Comparison of ENCODE assay signal across 1 cellular context in the genomic region with DNA sequence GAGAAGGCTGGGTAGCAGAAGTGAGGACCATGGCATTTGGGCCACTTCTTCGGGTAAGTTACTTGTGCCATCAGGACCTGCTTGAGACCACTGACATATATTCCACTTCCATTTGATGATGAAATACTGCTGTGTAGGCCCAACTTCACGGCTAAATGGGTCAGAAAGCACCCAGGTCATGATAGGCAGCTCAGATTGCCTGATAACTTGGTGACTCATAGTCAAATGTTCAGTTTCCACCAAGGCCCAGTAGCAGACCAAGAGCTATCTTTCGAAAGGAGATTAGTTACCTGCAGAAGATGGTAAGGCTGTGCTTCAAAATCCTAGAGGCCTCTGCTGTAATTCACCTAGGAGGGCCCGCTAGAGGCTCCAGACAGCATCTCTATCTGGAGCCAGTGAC.
TF ChIP-seq lines count a peak whose summit lies in the region.

No MANE protein-coding gene starts in this region.

TF ChIP-seq in K562, 482 proteins besides CTCF, POLR2A, EP300 and RAD21 (continues in another document):
- TF ChIP-seq TEAD1 (CRISPR knock-in tag; IDR thresholded peaks at IDR 0.05), result peak in 1 of 2 experiments; percentile 46; a peak in 1 of 4 replicates
- TF ChIP-seq ZFP36 (IDR thresholded peaks at IDR 0.05; ENCODE audit: low read depth, low read length, partially characterized antibody), result no peak
- TF ChIP-seq, protein P1, sequence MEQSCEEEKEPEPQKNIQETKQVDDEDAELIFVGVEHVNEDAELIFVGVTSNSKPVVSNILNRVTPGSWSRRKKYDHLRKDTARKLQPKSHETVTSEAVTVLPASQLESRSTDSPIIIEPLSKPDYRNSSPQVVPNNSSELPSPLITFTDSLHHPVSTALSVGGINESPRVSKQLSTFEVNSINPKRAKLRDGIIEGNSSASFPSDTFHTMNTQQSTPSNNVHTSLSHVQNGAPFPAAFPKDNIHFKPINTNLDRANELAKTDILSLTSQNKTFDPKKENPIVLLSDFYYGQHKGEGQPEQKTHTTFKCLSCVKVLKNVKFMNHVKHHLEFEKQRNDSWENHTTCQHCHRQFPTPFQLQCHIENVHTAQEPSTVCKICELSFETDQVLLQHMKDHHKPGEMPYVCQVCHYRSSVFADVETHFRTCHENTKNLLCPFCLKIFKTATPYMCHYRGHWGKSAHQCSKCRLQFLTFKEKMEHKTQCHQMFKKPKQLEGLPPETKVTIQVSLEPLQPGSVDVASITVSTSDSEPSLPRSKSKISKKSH (CRISPR knock-in tag; IDR thresholded peaks at IDR 0.05), result no peak
- TF ChIP-seq, protein P2, sequence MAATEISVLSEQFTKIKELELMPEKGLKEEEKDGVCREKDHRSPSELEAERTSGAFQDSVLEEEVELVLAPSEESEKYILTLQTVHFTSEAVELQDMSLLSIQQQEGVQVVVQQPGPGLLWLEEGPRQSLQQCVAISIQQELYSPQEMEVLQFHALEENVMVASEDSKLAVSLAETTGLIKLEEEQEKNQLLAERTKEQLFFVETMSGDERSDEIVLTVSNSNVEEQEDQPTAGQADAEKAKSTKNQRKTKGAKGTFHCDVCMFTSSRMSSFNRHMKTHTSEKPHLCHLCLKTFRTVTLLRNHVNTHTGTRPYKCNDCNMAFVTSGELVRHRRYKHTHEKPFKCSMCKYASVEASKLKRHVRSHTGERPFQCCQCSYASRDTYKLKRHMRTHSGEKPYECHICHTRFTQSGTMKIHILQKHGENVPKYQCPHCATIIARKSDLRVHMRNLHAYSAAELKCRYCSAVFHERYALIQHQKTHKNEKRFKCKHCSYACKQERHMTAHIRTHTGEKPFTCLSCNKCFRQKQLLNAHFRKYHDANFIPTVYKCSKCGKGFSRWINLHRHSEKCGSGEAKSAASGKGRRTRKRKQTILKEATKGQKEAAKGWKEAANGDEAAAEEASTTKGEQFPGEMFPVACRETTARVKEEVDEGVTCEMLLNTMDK (IDR thresholded peaks at IDR 0.05; ENCODE audit: borderline replicate concordance, insufficient read depth, low read depth, low read length, poor library complexity, severe bottlenecking), result no peak
- no peak for TF ChIP-seq NR2C1 (IDR thresholded peaks at IDR 0.05)
- TF ChIP-seq NR2C1 (tag; IDR thresholded peaks at IDR 0.05), result 0 out of 2 replicates have a peak, but pooled peaks have one; percentile 14
- 0 out of 2 replicates have a peak, but pooled peaks have one; percentile 13 for TF ChIP-seq GABPA (tag; conservative IDR thresholded peaks at IDR 0.05; ENCODE audit: low read depth)
- no peak for TF ChIP-seq PRPF4 (IDR thresholded peaks at IDR 0.05; ENCODE audit: insufficient read depth, low read depth, low read length, poor library complexity, severe bottlenecking)
- TF ChIP-seq, protein P3, sequence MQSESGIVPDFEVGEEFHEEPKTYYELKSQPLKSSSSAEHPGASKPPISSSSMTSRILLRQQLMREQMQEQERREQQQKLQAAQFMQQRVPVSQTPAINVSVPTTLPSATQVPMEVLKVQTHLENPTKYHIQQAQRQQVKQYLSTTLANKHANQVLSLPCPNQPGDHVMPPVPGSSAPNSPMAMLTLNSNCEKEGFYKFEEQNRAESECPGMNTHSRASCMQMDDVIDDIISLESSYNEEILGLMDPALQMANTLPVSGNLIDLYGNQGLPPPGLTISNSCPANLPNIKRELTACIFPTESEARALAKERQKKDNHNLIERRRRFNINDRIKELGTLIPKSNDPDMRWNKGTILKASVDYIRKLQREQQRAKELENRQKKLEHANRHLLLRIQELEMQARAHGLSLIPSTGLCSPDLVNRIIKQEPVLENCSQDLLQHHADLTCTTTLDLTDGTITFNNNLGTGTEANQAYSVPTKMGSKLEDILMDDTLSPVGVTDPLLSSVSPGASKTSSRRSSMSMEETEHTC (IDR thresholded peaks at IDR 0.05), result 0 out of 2 replicates have a peak, but pooled peaks have one; percentile 44
- peak; percentile 92 for TF ChIP-seq JUND (IDR thresholded peaks at IDR 0.05; ENCODE audit: borderline replicate concordance, low read depth, low read length)
- TF ChIP-seq JUND (tag; IDR thresholded peaks at IDR 0.05; ENCODE audit: borderline replicate concordance, low read depth, low read length), result peak; percentile 80; the same call in 2 of the 3 replicates
- TF ChIP-seq BRCA1 (IDR thresholded peaks at IDR 0.05), result no peak
- TF ChIP-seq BRCA1 (CRISPR knock-in tag; IDR thresholded peaks at IDR 0.05), result no peak
- TF ChIP-seq LCOR (CRISPR knock-in tag; IDR thresholded peaks at IDR 0.05), result no peak
- TF ChIP-seq CEBPG (CRISPR knock-in tag; IDR thresholded peaks at IDR 0.05), result no peak
- TF ChIP-seq CEBPG (tag; conservative IDR thresholded peaks at IDR 0.05 in 1 of 2, IDR thresholded peaks at IDR 0.05 in 1 of 2), result peak; percentile 66 to 87
- peak; percentile 33 for TF ChIP-seq MEIS2 (IDR thresholded peaks at IDR 0.05; ENCODE audit: partially characterized antibody)
- TF ChIP-seq, protein P4, sequence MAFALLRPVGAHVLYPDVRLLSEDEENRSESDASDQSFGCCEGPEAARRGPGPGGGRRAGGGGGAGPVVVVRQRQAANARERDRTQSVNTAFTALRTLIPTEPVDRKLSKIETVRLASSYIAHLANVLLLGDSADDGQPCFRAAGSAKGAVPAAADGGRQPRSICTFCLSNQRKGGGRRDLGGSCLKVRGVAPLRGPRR (CRISPR knock-in tag; IDR thresholded peaks at IDR 0.05), result no peak
- TF ChIP-seq, protein P5, sequence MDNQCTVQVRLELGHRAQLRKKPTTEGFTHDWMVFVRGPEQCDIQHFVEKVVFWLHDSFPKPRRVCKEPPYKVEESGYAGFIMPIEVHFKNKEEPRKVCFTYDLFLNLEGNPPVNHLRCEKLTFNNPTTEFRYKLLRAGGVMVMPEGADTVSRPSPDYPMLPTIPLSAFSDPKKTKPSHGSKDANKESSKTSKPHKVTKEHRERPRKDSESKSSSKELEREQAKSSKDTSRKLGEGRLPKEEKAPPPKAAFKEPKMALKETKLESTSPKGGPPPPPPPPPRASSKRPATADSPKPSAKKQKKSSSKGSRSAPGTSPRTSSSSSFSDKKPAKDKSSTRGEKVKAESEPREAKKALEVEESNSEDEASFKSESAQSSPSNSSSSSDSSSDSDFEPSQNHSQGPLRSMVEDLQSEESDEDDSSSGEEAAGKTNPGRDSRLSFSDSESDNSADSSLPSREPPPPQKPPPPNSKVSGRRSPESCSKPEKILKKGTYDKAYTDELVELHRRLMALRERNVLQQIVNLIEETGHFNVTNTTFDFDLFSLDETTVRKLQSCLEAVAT (IDR thresholded peaks at IDR 0.05), result no peak
- TF ChIP-seq HNRNPUL1 (IDR thresholded peaks at IDR 0.05; ENCODE audit: low read length), result no peak
- TF ChIP-seq HIVEP1 (CRISPR knock-in tag; IDR thresholded peaks at IDR 0.05), result no peak
- TF ChIP-seq, protein P6, sequence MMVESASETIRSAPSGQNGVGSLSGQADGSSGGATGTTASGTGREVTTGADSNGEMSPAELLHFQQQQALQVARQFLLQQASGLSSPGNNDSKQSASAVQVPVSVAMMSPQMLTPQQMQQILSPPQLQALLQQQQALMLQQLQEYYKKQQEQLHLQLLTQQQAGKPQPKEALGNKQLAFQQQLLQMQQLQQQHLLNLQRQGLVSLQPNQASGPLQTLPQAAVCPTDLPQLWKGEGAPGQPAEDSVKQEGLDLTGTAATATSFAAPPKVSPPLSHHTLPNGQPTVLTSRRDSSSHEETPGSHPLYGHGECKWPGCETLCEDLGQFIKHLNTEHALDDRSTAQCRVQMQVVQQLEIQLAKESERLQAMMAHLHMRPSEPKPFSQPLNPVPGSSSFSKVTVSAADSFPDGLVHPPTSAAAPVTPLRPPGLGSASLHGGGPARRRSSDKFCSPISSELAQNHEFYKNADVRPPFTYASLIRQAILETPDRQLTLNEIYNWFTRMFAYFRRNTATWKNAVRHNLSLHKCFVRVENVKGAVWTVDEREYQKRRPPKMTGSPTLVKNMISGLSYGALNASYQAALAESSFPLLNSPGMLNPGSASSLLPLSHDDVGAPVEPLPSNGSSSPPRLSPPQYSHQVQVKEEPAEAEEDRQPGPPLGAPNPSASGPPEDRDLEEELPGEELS (CRISPR knock-in tag; IDR thresholded peaks at IDR 0.05; ENCODE audit: borderline replicate concordance), result no peak
- TF ChIP-seq, protein P7, sequence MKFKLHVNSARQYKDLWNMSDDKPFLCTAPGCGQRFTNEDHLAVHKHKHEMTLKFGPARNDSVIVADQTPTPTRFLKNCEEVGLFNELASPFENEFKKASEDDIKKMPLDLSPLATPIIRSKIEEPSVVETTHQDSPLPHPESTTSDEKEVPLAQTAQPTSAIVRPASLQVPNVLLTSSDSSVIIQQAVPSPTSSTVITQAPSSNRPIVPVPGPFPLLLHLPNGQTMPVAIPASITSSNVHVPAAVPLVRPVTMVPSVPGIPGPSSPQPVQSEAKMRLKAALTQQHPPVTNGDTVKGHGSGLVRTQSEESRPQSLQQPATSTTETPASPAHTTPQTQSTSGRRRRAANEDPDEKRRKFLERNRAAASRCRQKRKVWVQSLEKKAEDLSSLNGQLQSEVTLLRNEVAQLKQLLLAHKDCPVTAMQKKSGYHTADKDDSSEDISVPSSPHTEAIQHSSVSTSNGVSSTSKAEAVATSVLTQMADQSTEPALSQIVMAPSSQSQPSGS (CRISPR knock-in tag; IDR thresholded peaks at IDR 0.05), result no peak
- TF ChIP-seq ZNF197 (CRISPR knock-in tag; IDR thresholded peaks at IDR 0.05; ENCODE audit: low read depth), result no peak
- TF ChIP-seq FOSL1 (tag; conservative IDR thresholded peaks at IDR 0.05), result peak; percentile 95
- TF ChIP-seq PPARD (CRISPR knock-in tag; IDR thresholded peaks at IDR 0.05), result no peak
- TF ChIP-seq, protein P8, sequence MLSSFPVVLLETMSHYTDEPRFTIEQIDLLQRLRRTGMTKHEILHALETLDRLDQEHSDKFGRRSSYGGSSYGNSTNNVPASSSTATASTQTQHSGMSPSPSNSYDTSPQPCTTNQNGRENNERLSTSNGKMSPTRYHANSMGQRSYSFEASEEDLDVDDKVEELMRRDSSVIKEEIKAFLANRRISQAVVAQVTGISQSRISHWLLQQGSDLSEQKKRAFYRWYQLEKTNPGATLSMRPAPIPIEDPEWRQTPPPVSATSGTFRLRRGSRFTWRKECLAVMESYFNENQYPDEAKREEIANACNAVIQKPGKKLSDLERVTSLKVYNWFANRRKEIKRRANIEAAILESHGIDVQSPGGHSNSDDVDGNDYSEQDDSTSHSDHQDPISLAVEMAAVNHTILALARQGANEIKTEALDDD (IDR thresholded peaks at IDR 0.05), result peak; percentile 50; the same call in 1 of the 2 replicates
- no peak for TF ChIP-seq MAZ (CRISPR knock-in tag; conservative IDR thresholded peaks at IDR 0.05 in 1 of 2, IDR thresholded peaks at IDR 0.05 in 1 of 2)
- TF ChIP-seq SMARCA4 (IDR thresholded peaks at IDR 0.05), result peak; percentile 20; the same call in 1 of the 2 replicates
- no peak for TF ChIP-seq U2AF1 (optimal IDR thresholded peaks at IDR 0.05; ENCODE audit: low read depth, low read length)
- TF ChIP-seq CCNT2 (IDR thresholded peaks at IDR 0.05; ENCODE audit: borderline replicate concordance, extremely low read depth, insufficient read length, low read depth, low read length), result no peak
- no peak for TF ChIP-seq NR3C1 (CRISPR knock-in tag; IDR thresholded peaks at IDR 0.05)
- TF ChIP-seq ZNF140 (CRISPR knock-in tag; IDR thresholded peaks at IDR 0.05), result no peak
- TF ChIP-seq SRSF3 (IDR thresholded peaks at IDR 0.05; ENCODE audit: insufficient read depth, low read length), result no peak
- no peak for TF ChIP-seq FUS (optimal IDR thresholded peaks at IDR 0.05; ENCODE audit: low read depth, low read length)
- TF ChIP-seq ARID2 (IDR thresholded peaks at IDR 0.05), result no peak
- TF ChIP-seq ZBTB8A (IDR thresholded peaks at IDR 0.05; ENCODE audit: partially characterized antibody), result no peak
- no peak for TF ChIP-seq KLF16 (IDR thresholded peaks at IDR 0.05)
- no peak for TF ChIP-seq RBM34 (IDR thresholded peaks at IDR 0.05; ENCODE audit: borderline replicate concordance, insufficient read depth, low read length)
- TF ChIP-seq TBP (optimal IDR thresholded peaks at IDR 0.05; ENCODE audit: low read depth, low read length), result no peak
- TF ChIP-seq CHD2 (IDR thresholded peaks at IDR 0.05; ENCODE audit: low read depth, low read length), result no peak
- no peak for TF ChIP-seq NFIC (IDR thresholded peaks at IDR 0.05)
- TF ChIP-seq, protein P9, sequence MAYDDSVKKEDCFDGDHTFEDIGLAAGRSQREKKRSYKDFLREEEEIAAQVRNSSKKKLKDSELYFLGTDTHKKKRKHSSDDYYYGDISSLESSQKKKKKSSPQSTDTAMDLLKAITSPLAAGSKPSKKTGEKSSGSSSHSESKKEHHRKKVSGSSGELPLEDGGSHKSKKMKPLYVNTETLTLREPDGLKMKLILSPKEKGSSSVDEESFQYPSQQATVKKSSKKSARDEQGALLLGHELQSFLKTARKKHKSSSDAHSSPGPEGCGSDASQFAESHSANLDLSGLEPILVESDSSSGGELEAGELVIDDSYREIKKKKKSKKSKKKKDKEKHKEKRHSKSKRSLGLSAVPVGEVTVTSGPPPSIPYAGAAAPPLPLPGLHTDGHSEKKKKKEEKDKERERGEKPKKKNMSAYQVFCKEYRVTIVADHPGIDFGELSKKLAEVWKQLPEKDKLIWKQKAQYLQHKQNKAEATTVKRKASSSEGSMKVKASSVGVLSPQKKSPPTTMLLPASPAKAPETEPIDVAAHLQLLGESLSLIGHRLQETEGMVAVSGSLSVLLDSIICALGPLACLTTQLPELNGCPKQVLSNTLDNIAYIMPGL (CRISPR knock-in tag; IDR thresholded peaks at IDR 0.05), result no peak
- no peak for TF ChIP-seq POLR2G (IDR thresholded peaks at IDR 0.05; ENCODE audit: low read depth, low read length)
- no peak for TF ChIP-seq NR2C2 (CRISPR knock-in tag; IDR thresholded peaks at IDR 0.05)
- TF ChIP-seq NR2C2 (tag; IDR thresholded peaks at IDR 0.05), result peak; percentile 46; the same call in 1 of the 2 replicates
- TF ChIP-seq CBFA2T3 (IDR thresholded peaks at IDR 0.05), result no peak
- TF ChIP-seq CREBBP (IDR thresholded peaks at IDR 0.05; ENCODE audit: low read depth, low read length), result no peak
- no peak for TF ChIP-seq ZNF431 (CRISPR knock-in tag; IDR thresholded peaks at IDR 0.05)
- TF ChIP-seq BACH1 (tag; IDR thresholded peaks at IDR 0.05), result no peak
- no peak for TF ChIP-seq MBD2 (IDR thresholded peaks at IDR 0.05; ENCODE audit: borderline replicate concordance, low read depth)
- TF ChIP-seq MEF2A (IDR thresholded peaks at IDR 0.05; ENCODE audit: control insufficient read depth, low read depth, low read length), result no peak
- TF ChIP-seq RBM22 (IDR thresholded peaks at IDR 0.05; ENCODE audit: low read depth, low read length, poor library complexity, severe bottlenecking), result no peak
- TF ChIP-seq BRF1 (IDR thresholded peaks at IDR 0.05; ENCODE audit: borderline replicate concordance, extremely low read depth, insufficient read length), result no peak
- TF ChIP-seq NFE2L1 (tag; IDR thresholded peaks at IDR 0.05; ENCODE audit: borderline replicate concordance, low read depth), result no peak
- no peak for TF ChIP-seq OTX1 (CRISPR knock-in tag; IDR thresholded peaks at IDR 0.05)
- no peak for TF ChIP-seq PCBP2 (IDR thresholded peaks at IDR 0.05; ENCODE audit: low read depth, low read length, poor library complexity, severe bottlenecking)
- no peak for TF ChIP-seq POU5F1 (IDR thresholded peaks at IDR 0.05; ENCODE audit: borderline replicate concordance, low read depth, low read length, partially characterized antibody)
- TF ChIP-seq PYGO2 (tag; IDR thresholded peaks at IDR 0.05), result no peak
- no peak for TF ChIP-seq RUNX1 (IDR thresholded peaks at IDR 0.05; ENCODE audit: low read depth)
